In the genomic region with DNA sequence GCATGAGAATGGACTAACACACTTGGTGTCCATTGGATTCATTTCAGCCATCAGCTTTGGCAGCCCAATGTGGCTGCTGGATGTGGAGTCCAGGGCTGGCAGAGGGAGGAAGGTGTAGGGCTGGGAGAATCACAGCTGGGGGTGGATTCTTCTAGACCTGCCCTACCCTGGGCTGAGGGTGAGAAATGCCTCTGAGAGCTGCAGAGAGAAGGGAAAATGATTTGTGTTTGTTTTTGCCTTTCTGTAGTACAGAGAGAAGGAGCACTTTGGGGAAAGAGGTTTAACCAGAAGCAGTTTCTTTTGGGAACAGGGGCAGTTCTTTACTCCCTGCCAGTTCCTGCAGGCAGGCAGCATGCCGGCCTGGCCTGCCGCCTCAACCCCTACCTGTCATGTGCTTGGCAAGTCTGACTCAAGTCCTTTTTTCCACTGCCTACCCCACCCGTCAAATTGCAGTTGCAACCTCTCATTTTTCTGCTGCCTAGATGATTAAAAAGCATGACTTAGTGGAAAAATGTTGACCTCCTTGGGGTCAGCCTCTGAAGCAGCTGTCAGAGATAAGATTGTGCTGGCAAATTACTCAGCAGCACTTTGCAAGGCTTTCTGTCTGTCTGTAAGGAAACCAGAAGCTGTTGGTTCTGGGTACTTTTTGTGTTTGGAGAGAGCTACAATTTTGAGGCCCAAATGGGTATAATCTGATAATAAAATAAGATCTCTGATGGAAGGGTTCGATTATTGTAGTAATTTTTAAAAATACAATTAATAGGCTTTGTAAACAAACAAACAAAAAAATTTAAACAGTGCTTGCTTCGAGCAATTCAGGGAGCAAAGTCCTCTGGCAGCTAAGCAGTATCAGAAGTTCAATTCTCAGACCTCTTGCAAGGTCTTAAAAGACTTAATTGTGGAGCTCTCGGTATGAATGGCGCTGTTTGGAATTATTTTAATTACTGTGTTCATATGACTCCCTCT, we compare ENCODE assay signal across 8 cellular contexts. TPM values are rescaled to one million over a fixed set of nuclear protein-coding genes. Genes with fewer than 3 reads are reported as not detected.
DNase-seq lines count a peak whose midpoint lies in the region; ATAC-seq and TF ChIP-seq lines count a peak whose summit lies in the region.

No MANE protein-coding gene starts in this region.

- H3K9me3 ChIP-seq in SK-N-MC (ENCODE audit: low read depth, low read length) = no peaks in the 10 kb centered on the region

- H3K4me3 ChIP-seq in SK-N-MC (no peak overlapping the region), astrocyte of the spinal cord (ENCODE audit: low read depth, low read length) (no peak overlapping the region)

- ATAC-seq in GM21717 (IDR thresholded peaks at IDR 0.05; ENCODE audit: unreplicated experiment) = no peak

- H3K9ac ChIP-seq in SK-N-MC (ENCODE audit: insufficient read length) = no peak overlapping the region

- H3K27ac ChIP-seq in SK-N-MC (peak overlapping the region; percentile 58), layer of hippocampus (ENCODE audit: low read depth, low read length) (peak overlapping the region; percentile 30)

- no peaks in the 10 kb centered on the region for H3K27me3 ChIP-seq in layer of hippocampus (ENCODE audit: control insufficient read depth, insufficient read depth, low read length)

- H3K36me3 ChIP-seq in SK-N-MC (ENCODE audit: insufficient read depth, low read length) = peaks cover 95% of the 10 kb centered on the region

- DNase-seq in Daoy (ENCODE audit: low read depth) = peak; percentile 86
- DNase-seq in SK-N-MC (ENCODE audit: low read depth, low spot score) = no peak
- DNase-seq in astrocyte of the spinal cord (ENCODE audit: low read depth, low spot score) = peak; percentile 68
- DNase-seq in stimulated activated CD4-positive, alpha-beta T cell treated with anti-CD3 and anti-CD28 coated beads, Interleukin-4, amount 100 ng/mL, for 1 hour = peak; percentile 55
- no peak for DNase-seq in superior temporal gyrus (ENCODE audit: extremely low spot score)
- DNase-seq in HuH-7.5 (ENCODE audit: low spot score) = no peak

- TF ChIP-seq CTCF in astrocyte of the spinal cord (IDR thresholded peaks at IDR 0.05; ENCODE audit: low read depth, low read length) = no peak

- in situ Hi-C loops in astrocyte of the spinal cord (cut with HindIII; ENCODE audit: low sequenced_read_pairs) = no loop called here

RNA-seq across cellular contexts. Expression of gene LBH, which starts 21.7 kb away (rescaled TPM):
- total RNA-seq in Daoy (2014; rRNA removed; shearing (Covaris generic)) = 128 and 147 TPM in 2 replicates

Comparison
In these comparisons a context has a peak if more than half of its experiments do, and no peak if none do; other contexts are left out.
1. DNase-seq: peak in Daoy (single experiment), astrocyte of the spinal cord (single experiment) and stimulated activated CD4-positive, alpha-beta T cell treated with anti-CD3 and anti-CD28 coated beads, Interleukin-4, amount 100 ng/mL, for 1 hour (single experiment); none in SK-N-MC (single experiment), superior temporal gyrus (single experiment) and HuH-7.5 (single experiment).